Comparison of ENCODE assay signal across 9 cellular contexts in genomic region chr9:7185612-7186011, GRCh38.
DNase-seq lines count a peak whose midpoint lies in the region; FAIRE-seq and TF ChIP-seq lines count a peak whose summit lies in the region.
"Had no signal": no experiment of that assay in that cellular context is flagged by ENCODE, and none has a peak within 500 bp of the region (broad histone marks: within the 10 kb centered on the region; RNA-seq: fewer than 3 reads in every experiment).

No MANE protein-coding gene starts in this region.

- intact Hi-C loops in CD14-positive monocyte (cut with micrococcal nuclease), result no loop called here

- no peaks in the 10 kb centered on the region for H3K4me1 Mint-ChIP-seq in CD14-positive monocyte
- H3K4me1 Mint-ChIP-seq: activated naive CD4-positive, alpha-beta T cell treated with anti-CD3 and anti-CD28 coated beads, Interleukin-2, amount 50 U/mL, for 24 hours had no signal

- peaks cover 3 to 34% (median 21%) of the 10 kb centered on the region in 7 donors for H3K9me3 Mint-ChIP-seq in CD14-positive monocyte

- FAIRE-seq in D721Med (lab: Jason Lieb, UNC), result no peak

- POLR2A ChIA-PET in AG04449 (lab: Yijun Ruan, JAX), result interaction anchor here (0.6 kb wide), 2 partner anchors 9 to 132 kb away, joined by 3 read pairs; no protein-coding TSS in a partner anchor

- H3K4me3 Mint-ChIP-seq in CD14-positive monocyte, result no peak overlapping the region
- H3K4me3 Mint-ChIP-seq: activated naive CD4-positive, alpha-beta T cell treated with anti-CD3 and anti-CD28 coated beads, Interleukin-2, amount 50 U/mL, for 24 hours had no signal

- in situ Hi-C loops in astrocyte of the spinal cord (cut with HindIII; ENCODE audit: low sequenced_read_pairs), result no loop called here

- H3K4me3 ChIP-seq in AG04449 (ENCODE audit: low read depth, low read length), result no peak overlapping the region
- H3K4me3 ChIP-seq in astrocyte of the spinal cord (ENCODE audit: low read depth, low read length), result no peak overlapping the region

- H3K27me3 Mint-ChIP-seq in CD14-positive monocyte (ENCODE audit: low read depth in 3 of 3), result peaks cover 0 to 3% (median 0%) of the 10 kb centered on the region in 3 donors
- H3K27me3 Mint-ChIP-seq: activated naive CD4-positive, alpha-beta T cell treated with anti-CD3 and anti-CD28 coated beads, Interleukin-2, amount 50 U/mL, for 24 hours had no signal

- peaks cover 4 to 18% of the 10 kb centered on the region in 2 donors for H3K36me3 Mint-ChIP-seq in CD14-positive monocyte

- TF ChIP-seq CTCF in AG04449 (IDR thresholded peaks at IDR 0.05; ENCODE audit: insufficient read depth, low read length, missing control alignments) (no peak), astrocyte of the spinal cord (IDR thresholded peaks at IDR 0.05; ENCODE audit: low read depth, low read length) (no peak), D721Med (IDR thresholded peaks at IDR 0.05; ENCODE audit: insufficient read depth, missing control alignments) (no peak), CD14-positive monocyte (IDR thresholded peaks at IDR 0.05) (no peak)

- peak; percentile 73 for DNase-seq in AG04449 (ENCODE audit: low read depth, low spot score)
- DNase-seq in HPDE6-E6E7 (ENCODE audit: extremely low spot score), result peak; percentile 21
- peak; percentile 92 for DNase-seq in astrocyte of the spinal cord (ENCODE audit: low read depth, low spot score)
- peak; percentile 88 for DNase-seq in iPS DF 19.7 (ENCODE audit: low read depth, low spot score)
- DNase-seq in D721Med (ENCODE audit: insufficient read length, low spot score), result no peak
- DNase-seq in NCI-H2171 (lab: John Stamatoyannopoulos, UW), result no peak
- no peak for DNase-seq in CD14-positive monocyte (ENCODE audit: low spot score)
- DNase-seq in DMS153 treated with DMSO at 0.1 percent for 48 hours (lab: John Stamatoyannopoulos, UW; ENCODE audit: unreplicated experiment), result no peak

- no peak overlapping the region for H3K27ac Mint-ChIP-seq in CD14-positive monocyte
- H3K27ac Mint-ChIP-seq: activated naive CD4-positive, alpha-beta T cell treated with anti-CD3 and anti-CD28 coated beads, Interleukin-2, amount 50 U/mL, for 24 hours had no signal

- CTCF ChIA-PET in AG04449 (lab: Yijun Ruan, JAX), result interaction anchor here (0.6 to 1.7 kb wide), 12 partner anchors 10 to 634 kb away, joined by 3 to 11 read pairs (median 4); no protein-coding TSS in a partner anchor

Comparison
In these comparisons a context has a peak if more than half of its experiments do, and no peak if none do; other contexts are left out.
1. DNase-seq: peak in AG04449 (single experiment), HPDE6-E6E7 (single experiment), astrocyte of the spinal cord (single experiment) and iPS DF 19.7 (single experiment); none in D721Med (single experiment), NCI-H2171 (single experiment), CD14-positive monocyte (single experiment) and DMS153 treated with DMSO at 0.1 percent for 48 hours (single experiment).